In genomic region chr1:32650752-32651460, GRCh38 we compare ENCODE assay signal across 1 cellular context.
TF ChIP-seq lines count a peak whose summit lies in the region.

Gene RBBP4 (plus strand): TSS chr1:32651208. CDS start chr1:32651307, 99 bp downstream.

TF ChIP-seq in K562, 482 proteins besides CTCF, POLR2A, EP300 and RAD21 (continued from another document and continues in another):
- TF ChIP-seq, protein P1, sequence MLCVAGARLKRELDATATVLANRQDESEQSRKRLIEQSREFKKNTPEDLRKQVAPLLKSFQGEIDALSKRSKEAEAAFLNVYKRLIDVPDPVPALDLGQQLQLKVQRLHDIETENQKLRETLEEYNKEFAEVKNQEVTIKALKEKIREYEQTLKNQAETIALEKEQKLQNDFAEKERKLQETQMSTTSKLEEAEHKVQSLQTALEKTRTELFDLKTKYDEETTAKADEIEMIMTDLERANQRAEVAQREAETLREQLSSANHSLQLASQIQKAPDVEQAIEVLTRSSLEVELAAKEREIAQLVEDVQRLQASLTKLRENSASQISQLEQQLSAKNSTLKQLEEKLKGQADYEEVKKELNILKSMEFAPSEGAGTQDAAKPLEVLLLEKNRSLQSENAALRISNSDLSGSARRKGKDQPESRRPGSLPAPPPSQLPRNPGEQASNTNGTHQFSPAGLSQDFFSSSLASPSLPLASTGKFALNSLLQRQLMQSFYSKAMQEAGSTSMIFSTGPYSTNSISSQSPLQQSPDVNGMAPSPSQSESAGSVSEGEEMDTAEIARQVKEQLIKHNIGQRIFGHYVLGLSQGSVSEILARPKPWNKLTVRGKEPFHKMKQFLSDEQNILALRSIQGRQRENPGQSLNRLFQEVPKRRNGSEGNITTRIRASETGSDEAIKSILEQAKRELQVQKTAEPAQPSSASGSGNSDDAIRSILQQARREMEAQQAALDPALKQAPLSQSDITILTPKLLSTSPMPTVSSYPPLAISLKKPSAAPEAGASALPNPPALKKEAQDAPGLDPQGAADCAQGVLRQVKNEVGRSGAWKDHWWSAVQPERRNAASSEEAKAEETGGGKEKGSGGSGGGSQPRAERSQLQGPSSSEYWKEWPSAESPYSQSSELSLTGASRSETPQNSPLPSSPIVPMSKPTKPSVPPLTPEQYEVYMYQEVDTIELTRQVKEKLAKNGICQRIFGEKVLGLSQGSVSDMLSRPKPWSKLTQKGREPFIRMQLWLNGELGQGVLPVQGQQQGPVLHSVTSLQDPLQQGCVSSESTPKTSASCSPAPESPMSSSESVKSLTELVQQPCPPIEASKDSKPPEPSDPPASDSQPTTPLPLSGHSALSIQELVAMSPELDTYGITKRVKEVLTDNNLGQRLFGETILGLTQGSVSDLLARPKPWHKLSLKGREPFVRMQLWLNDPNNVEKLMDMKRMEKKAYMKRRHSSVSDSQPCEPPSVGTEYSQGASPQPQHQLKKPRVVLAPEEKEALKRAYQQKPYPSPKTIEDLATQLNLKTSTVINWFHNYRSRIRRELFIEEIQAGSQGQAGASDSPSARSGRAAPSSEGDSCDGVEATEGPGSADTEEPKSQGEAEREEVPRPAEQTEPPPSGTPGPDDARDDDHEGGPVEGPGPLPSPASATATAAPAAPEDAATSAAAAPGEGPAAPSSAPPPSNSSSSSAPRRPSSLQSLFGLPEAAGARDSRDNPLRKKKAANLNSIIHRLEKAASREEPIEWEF (CRISPR knock-in tag; IDR thresholded peaks at IDR 0.05): peak; percentile 100
- TF ChIP-seq EP400 (IDR thresholded peaks at IDR 0.05) (peak; percentile 97), ZNF436 (CRISPR knock-in tag; IDR thresholded peaks at IDR 0.05) (0 out of 2 replicates have a peak, but pooled peaks have one; percentile 64), TSC22D4 (tag; IDR thresholded peaks at IDR 0.05) (no peak), ZNF655 (CRISPR knock-in tag; IDR thresholded peaks at IDR 0.05) (no peak), ZNF408 (CRISPR knock-in tag; IDR thresholded peaks at IDR 0.05; ENCODE audit: low read depth) (no peak), ZNF699 (CRISPR knock-in tag; IDR thresholded peaks at IDR 0.05; ENCODE audit: insufficient replicate concordance) (peak; percentile 49), ZNF140 (CRISPR knock-in tag; IDR thresholded peaks at IDR 0.05) (peak; percentile 91), KLF16 (IDR thresholded peaks at IDR 0.05) (no peak), HDAC3 (IDR thresholded peaks at IDR 0.05; ENCODE audit: borderline replicate concordance, partially characterized antibody) (peak; percentile 53), ERF (CRISPR knock-in tag; IDR thresholded peaks at IDR 0.05) (peak; percentile 98), DIDO1 (tag; IDR thresholded peaks at IDR 0.05; ENCODE audit: low read depth) (peak; percentile 86), TRIM28 (IDR thresholded peaks at IDR 0.05) (0 out of 2 replicates have a peak, but pooled peaks have one; percentile 29), NCOA1 (IDR thresholded peaks at IDR 0.05; ENCODE audit: low read depth) (no peak), NELFE (IDR thresholded peaks at IDR 0.05; ENCODE audit: insufficient read depth, insufficient read length) (no peak), FOXM1 (IDR thresholded peaks at IDR 0.05; ENCODE audit: low read depth) (no peak; the same call in 1 of the 2 replicates), FOXM1 (CRISPR knock-in tag; IDR thresholded peaks at IDR 0.05; ENCODE audit: low read depth) (peak; percentile 96), JUN (IDR thresholded peaks at IDR 0.05; ENCODE audit: borderline replicate concordance, low read depth, low read length) (peak; percentile 35; the same call in 1 of the 2 replicates), JUN (CRISPR knock-in tag; IDR thresholded peaks at IDR 0.05; ENCODE audit: borderline replicate concordance) (no peak; the same call in 1 of the 2 replicates), PHTF2 (CRISPR knock-in tag; IDR thresholded peaks at IDR 0.05) (peak; percentile 39; the same call in 1 of the 2 replicates), THAP7 (CRISPR knock-in tag; IDR thresholded peaks at IDR 0.05) (no peak; the same call in 1 of the 2 replicates), E2F3 (CRISPR knock-in tag; IDR thresholded peaks at IDR 0.05) (peak; percentile 97), JUND (IDR thresholded peaks at IDR 0.05; ENCODE audit: borderline replicate concordance, low read depth, low read length) (peak; percentile 56; the same call in 1 of the 2 replicates), JUND (tag; IDR thresholded peaks at IDR 0.05; ENCODE audit: borderline replicate concordance, low read depth, low read length) (no peak; the same call in 1 of the 3 replicates), ZNF253 (CRISPR knock-in tag; conservative IDR thresholded peaks at IDR 0.05) (peak; percentile 65; the same call in 1 of the 2 replicates), ZC3H4 (CRISPR knock-in tag; IDR thresholded peaks at IDR 0.05; ENCODE audit: borderline replicate concordance) (no peak), ZNF224 (CRISPR knock-in tag; IDR thresholded peaks at IDR 0.05) (peak; percentile 56; the same call in 1 of the 2 replicates), MBD1 (CRISPR knock-in tag; IDR thresholded peaks at IDR 0.05) (no peak), ARID4B (CRISPR knock-in tag; IDR thresholded peaks at IDR 0.05) (peak; percentile 86; the same call in 1 of the 2 replicates), LARP7 (IDR thresholded peaks at IDR 0.05) (no peak), L3MBTL2 (IDR thresholded peaks at IDR 0.05) (peak; percentile 99), CGGBP1 (CRISPR knock-in tag; IDR thresholded peaks at IDR 0.05) (peak; percentile 82; the same call in 1 of the 2 replicates), ZBTB1 (CRISPR knock-in tag; IDR thresholded peaks at IDR 0.05; ENCODE audit: borderline replicate concordance, low read depth) (peak; percentile 90), MCM3 (IDR thresholded peaks at IDR 0.05) (no peak), POLR2B (IDR thresholded peaks at IDR 0.05; ENCODE audit: low read depth, partially characterized antibody) (peak; percentile 85), FOXA3 (CRISPR knock-in tag; conservative IDR thresholded peaks at IDR 0.05 in 1 of 2, IDR thresholded peaks at IDR 0.05 in 1 of 2) (peak; percentile 60 to 68; a peak in 3 of 4 replicates), HCFC1 (IDR thresholded peaks at IDR 0.05; ENCODE audit: low read depth, low read length) (peak; percentile 66)
- TF ChIP-seq, protein P2, sequence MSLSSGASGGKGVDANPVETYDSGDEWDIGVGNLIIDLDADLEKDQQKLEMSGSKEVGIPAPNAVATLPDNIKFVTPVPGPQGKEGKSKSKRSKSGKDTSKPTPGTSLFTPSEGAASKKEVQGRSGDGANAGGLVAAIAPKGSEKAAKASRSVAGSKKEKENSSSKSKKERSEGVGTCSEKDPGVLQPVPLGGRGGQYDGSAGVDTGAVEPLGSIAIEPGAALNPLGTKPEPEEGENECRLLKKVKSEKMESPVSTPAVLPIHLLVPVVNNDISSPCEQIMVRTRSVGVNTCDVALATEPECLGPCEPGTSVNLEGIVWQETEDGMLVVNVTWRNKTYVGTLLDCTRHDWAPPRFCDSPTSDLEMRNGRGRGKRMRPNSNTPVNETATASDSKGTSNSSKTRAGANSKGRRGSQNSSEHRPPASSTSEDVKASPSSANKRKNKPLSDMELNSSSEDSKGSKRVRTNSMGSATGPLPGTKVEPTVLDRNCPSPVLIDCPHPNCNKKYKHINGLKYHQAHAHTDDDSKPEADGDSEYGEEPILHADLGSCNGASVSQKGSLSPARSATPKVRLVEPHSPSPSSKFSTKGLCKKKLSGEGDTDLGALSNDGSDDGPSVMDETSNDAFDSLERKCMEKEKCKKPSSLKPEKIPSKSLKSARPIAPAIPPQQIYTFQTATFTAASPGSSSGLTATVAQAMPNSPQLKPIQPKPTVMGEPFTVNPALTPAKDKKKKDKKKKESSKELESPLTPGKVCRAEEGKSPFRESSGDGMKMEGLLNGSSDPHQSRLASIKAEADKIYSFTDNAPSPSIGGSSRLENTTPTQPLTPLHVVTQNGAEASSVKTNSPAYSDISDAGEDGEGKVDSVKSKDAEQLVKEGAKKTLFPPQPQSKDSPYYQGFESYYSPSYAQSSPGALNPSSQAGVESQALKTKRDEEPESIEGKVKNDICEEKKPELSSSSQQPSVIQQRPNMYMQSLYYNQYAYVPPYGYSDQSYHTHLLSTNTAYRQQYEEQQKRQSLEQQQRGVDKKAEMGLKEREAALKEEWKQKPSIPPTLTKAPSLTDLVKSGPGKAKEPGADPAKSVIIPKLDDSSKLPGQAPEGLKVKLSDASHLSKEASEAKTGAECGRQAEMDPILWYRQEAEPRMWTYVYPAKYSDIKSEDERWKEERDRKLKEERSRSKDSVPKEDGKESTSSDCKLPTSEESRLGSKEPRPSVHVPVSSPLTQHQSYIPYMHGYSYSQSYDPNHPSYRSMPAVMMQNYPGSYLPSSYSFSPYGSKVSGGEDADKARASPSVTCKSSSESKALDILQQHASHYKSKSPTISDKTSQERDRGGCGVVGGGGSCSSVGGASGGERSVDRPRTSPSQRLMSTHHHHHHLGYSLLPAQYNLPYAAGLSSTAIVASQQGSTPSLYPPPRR (CRISPR knock-in tag; IDR thresholded peaks at IDR 0.05; ENCODE audit: borderline replicate concordance): no peak; the same call in 1 of the 2 replicates
- TF ChIP-seq, protein P3, sequence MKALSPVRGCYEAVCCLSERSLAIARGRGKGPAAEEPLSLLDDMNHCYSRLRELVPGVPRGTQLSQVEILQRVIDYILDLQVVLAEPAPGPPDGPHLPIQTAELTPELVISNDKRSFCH (CRISPR knock-in tag; IDR thresholded peaks at IDR 0.05): peak; percentile 88
- TF ChIP-seq, protein P3 (tag; IDR thresholded peaks at IDR 0.05): peak; percentile 99
- TF ChIP-seq, protein P4, sequence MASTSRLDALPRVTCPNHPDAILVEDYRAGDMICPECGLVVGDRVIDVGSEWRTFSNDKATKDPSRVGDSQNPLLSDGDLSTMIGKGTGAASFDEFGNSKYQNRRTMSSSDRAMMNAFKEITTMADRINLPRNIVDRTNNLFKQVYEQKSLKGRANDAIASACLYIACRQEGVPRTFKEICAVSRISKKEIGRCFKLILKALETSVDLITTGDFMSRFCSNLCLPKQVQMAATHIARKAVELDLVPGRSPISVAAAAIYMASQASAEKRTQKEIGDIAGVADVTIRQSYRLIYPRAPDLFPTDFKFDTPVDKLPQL (IDR thresholded peaks at IDR 0.05; ENCODE audit: extremely low read depth, insufficient read length): no peak
